Comparison of ENCODE assay signal across 8 cellular contexts in genomic region chr18:36828157-36828629, GRCh38. TPM values are rescaled to one million over a fixed set of nuclear protein-coding genes. Genes with fewer than 3 reads are reported as not detected.
DNase-seq lines count a peak whose midpoint lies in the region; ATAC-seq and TF ChIP-seq lines count a peak whose summit lies in the region.

No MANE protein-coding gene starts in this region.

- H3K9me3 Mint-ChIP-seq in Calu3 (ENCODE audit: low read depth, unreplicated experiment): no peaks in the 10 kb centered on the region
- H3K9me3 Mint-ChIP-seq in activated naive CD4-positive, alpha-beta T cell treated with anti-CD3 and anti-CD28 coated beads, Interleukin-2, amount 50 U/mL, for 24 hours: no peaks in the 10 kb centered on the region

- no peaks in the 10 kb centered on the region for H3K36me3 ChIP-seq in H7 (replicated peaks; ENCODE audit: control insufficient read depth, insufficient read depth, low read length)
- H3K36me3 ChIP-seq in prostate gland: no peaks in the 10 kb centered on the region

- no peaks in the 10 kb centered on the region for H3K9me3 ChIP-seq in prostate gland

- TF ChIP-seq CTCF in Calu3 (IDR thresholded peaks at IDR 0.05; ENCODE audit: unreplicated experiment) (no peak), prostate gland (IDR thresholded peaks at IDR 0.05) (no peak)

- peak overlapping the region; percentile 91 for H3K4me3 ChIP-seq in H7 (ENCODE audit: insufficient read depth, low read depth, low read length)
- H3K4me3 ChIP-seq in prostate gland: peak overlapping the region; percentile 71 to 83

- peak overlapping the region; percentile 91 for H3K27ac Mint-ChIP-seq in Calu3 (ENCODE audit: unreplicated experiment)
- peak overlapping the region; percentile 92 for H3K27ac Mint-ChIP-seq in activated naive CD4-positive, alpha-beta T cell treated with anti-CD3 and anti-CD28 coated beads, Interleukin-2, amount 50 U/mL, for 24 hours

- H3K27me3 ChIP-seq in H7 (ENCODE audit: control insufficient read depth, insufficient read depth, low read length) (no peaks in the 10 kb centered on the region; the same call in 1 of the 2 replicates), prostate gland (replicated peaks; ENCODE audit: insufficient read depth) (no peaks in the 10 kb centered on the region)

- peak; percentile 42 for DNase-seq in Calu3
- peak; percentile 61 for DNase-seq in H7
- peak; percentile 90 for DNase-seq in NCI-H69 (lab: John Stamatoyannopoulos, UW)
- DNase-seq in left cardiac atrium: no peak
- DNase-seq in prostate gland (ENCODE audit: low spot score): peak; percentile 26
- DNase-seq in NCI-H1048 (lab: John Stamatoyannopoulos, UW): no peak
- no peak for DNase-seq in NCI-H1436 (lab: John Stamatoyannopoulos, UW)

- H3K4me1 Mint-ChIP-seq in Calu3 (ENCODE audit: low read depth, unreplicated experiment): peaks cover 32% of the 10 kb centered on the region
- H3K4me1 Mint-ChIP-seq in activated naive CD4-positive, alpha-beta T cell treated with anti-CD3 and anti-CD28 coated beads, Interleukin-2, amount 50 U/mL, for 24 hours: peaks cover 39% of the 10 kb centered on the region

- peak; percentile 7 to 8 for ATAC-seq in left cardiac atrium

- peak overlapping the region; percentile 95 for H3K4me3 Mint-ChIP-seq in Calu3 (ENCODE audit: low read depth, unreplicated experiment)
- peak overlapping the region; percentile 96 for H3K4me3 Mint-ChIP-seq in activated naive CD4-positive, alpha-beta T cell treated with anti-CD3 and anti-CD28 coated beads, Interleukin-2, amount 50 U/mL, for 24 hours

- peak overlapping the region; percentile 76 to 81 for H3K27ac ChIP-seq in prostate gland

- H3K4me1 ChIP-seq in prostate gland (replicated peaks): no peaks in the 10 kb centered on the region

- H3K27me3 Mint-ChIP-seq in Calu3 (ENCODE audit: unreplicated experiment): no peaks in the 10 kb centered on the region
- H3K27me3 Mint-ChIP-seq in activated naive CD4-positive, alpha-beta T cell treated with anti-CD3 and anti-CD28 coated beads, Interleukin-2, amount 50 U/mL, for 24 hours: no peaks in the 10 kb centered on the region

- intact Hi-C loops in Calu3 (cut with micrococcal nuclease; ENCODE audit: unreplicated experiment): no loop called here
- intact Hi-C loops in left cardiac atrium (cut with DNase I): no loop called here
- intact Hi-C loops in prostate gland (cut with DNase I): no loop called here

- CTCF ChIA-PET in Calu3 (lab: Charles Lee): interaction anchor here (0.6 to 1.7 kb wide), 3 partner anchors 57 to 79 kb away, joined by 3 to 8 read pairs (median 3); no protein-coding TSS in a partner anchor

- H3K36me3 Mint-ChIP-seq in Calu3 (ENCODE audit: insufficient read depth, unreplicated experiment): peaks cover 29% of the 10 kb centered on the region
- no peaks in the 10 kb centered on the region for H3K36me3 Mint-ChIP-seq in activated naive CD4-positive, alpha-beta T cell treated with anti-CD3 and anti-CD28 coated beads, Interleukin-2, amount 50 U/mL, for 24 hours

- TF ChIP-seq POLR2A in prostate gland (IDR thresholded peaks at IDR 0.05): no peak

- WGBS in prostate gland: 0% methylated on average over 18 of the region's 18 CpGs

- BruUV-seq in Calu3 (replicated peaks; lab: Mats Ljungman, UMichigan): no TSS peak

RNA-seq across cellular contexts. Expression of gene TPGS2, which starts 0.6 kb away (rescaled TPM):
- total RNA-seq in Calu3 (2022) (152 and 160 TPM in 2 replicates), left cardiac atrium (10 to 100 TPM; 43.2 to 50.6 TPM), prostate gland (100 to 1,000 TPM; 128 to 157 TPM)
- 146 and 151 TPM in 2 replicates for total RNA-seq in H7 (2014; rRNA removed; shearing (Covaris generic))

RNA-seq across cellular contexts. Expression of gene KIAA1328, which starts 0.7 kb away (rescaled TPM):
- total RNA-seq in Calu3 (2022) (10.2 and 12.4 TPM in 2 replicates), left cardiac atrium (1 to 10 TPM; 5.4 to 6.5 TPM), prostate gland (10 to 100 TPM in 1 of 2 donors, 1 to 10 TPM in 1; 8.7 to 13.7 TPM)
- total RNA-seq in H7 (2014; rRNA removed; shearing (Covaris generic)): 2.8 and 6.1 TPM in 2 replicates

Comparison
In these comparisons a context has a peak if more than half of its experiments do, and no peak if none do; other contexts are left out.
1. DNase-seq: peak in Calu3 (single experiment), H7 (single experiment), NCI-H69 (single experiment) and prostate gland (single experiment); none in left cardiac atrium (single experiment), NCI-H1048 (single experiment) and NCI-H1436 (single experiment).